13 cellular contexts compared by ENCODE assay signal in the genomic region with DNA sequence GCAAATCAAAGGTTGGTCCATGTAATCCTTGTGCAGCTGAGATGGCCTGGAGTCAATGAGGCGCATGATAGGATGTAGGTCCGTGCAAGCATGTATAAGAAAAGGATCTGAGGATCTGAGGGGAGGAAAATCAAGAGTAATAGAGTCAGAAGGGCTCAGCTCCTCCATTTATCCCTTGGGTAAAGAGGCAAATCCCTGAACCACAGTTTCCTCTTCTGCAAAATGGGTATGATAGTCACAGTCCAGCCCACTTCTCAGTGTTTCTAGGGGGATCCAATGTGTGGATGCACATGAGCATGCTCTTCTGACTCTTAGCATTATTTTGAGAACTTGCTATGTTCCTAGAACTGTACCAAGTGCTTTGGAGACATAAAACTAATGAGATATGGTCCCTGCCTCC.
"Had no signal": no experiment of that assay in that cellular context is flagged by ENCODE, and none has a peak within 500 bp of the region (broad histone marks: within the 10 kb centered on the region; RNA-seq: fewer than 3 reads in every experiment).

No MANE protein-coding gene starts in this region.

- H3K4me3 ChIP-seq: esophagus squamous epithelium, tibial nerve had no signal

- H3K27me3 ChIP-seq: esophagus squamous epithelium, tibial nerve had no signal

- FAIRE-seq: bronchial epithelial cell had no signal

- H3K9ac ChIP-seq: parathyroid adenoma had no signal

- DNase-seq: activated CD4-positive, alpha-beta T cell treated with anti-CD3 and anti-CD28 coated beads, Interleukin-2, amount 50 U/mL, for 4 hours; activated CD4-positive, CD25-positive, alpha-beta regulatory T cell treated with anti-CD3 and anti-CD28 coated beads, Interleukin-2, amount 50 U/mL, for 72 hours; activated naive CD8-positive, alpha-beta T cell treated with anti-CD3 and anti-CD28 coated beads, Interleukin-2, amount 10 ng/mL, durations not matched to agents 7 days and 5 days; activated T-cell treated with anti-CD3 and anti-CD28 coated beads, Interleukin-2, amount 50 U/mL, for 72 hours; aorta; esophagus squamous epithelium; glutamatergic neuron; stimulated activated CD4-positive, alpha-beta T cell treated with anti-CD3 and anti-CD28 coated beads, Interleukin-15, amount 100 ng/mL, for 24 hours; stimulated activated CD4-positive, alpha-beta T cell treated with anti-CD3 and anti-CD28 coated beads, Interleukin-4, amount 100 ng/mL, for 24 hours; SW 1271 had no signal

- H3K79me2 ChIP-seq: parathyroid adenoma had no signal

- H3K9me3 ChIP-seq: esophagus squamous epithelium, tibial nerve had no signal

- H3K36me3 ChIP-seq: esophagus squamous epithelium, tibial nerve had no signal

- H3K27ac ChIP-seq: esophagus squamous epithelium, parathyroid adenoma, tibial nerve had no signal
